In genomic region chr15:52709172-52709979, GRCh38 we compare ENCODE assay signal across 8 cellular contexts. TPM values are rescaled to one million over a fixed set of nuclear protein-coding genes. Genes with fewer than 3 reads are reported as not detected.
A peak's percentile ranks its signal among the peaks of the same experiment; 100 is the strongest.
DNase-seq lines count a peak whose midpoint lies in the region; ATAC-seq, FAIRE-seq and TF ChIP-seq lines count a peak whose summit lies in the region.

No MANE protein-coding gene starts in this region.

- TF ChIP-seq POLR2A in GM12892 (IDR thresholded peaks at IDR 0.05; ENCODE audit: low read depth, low read length), result no peak

- FAIRE-seq in GM12892 (lab: Jason Lieb, UNC), result peak; percentile 87

- H3K36me3 ChIP-seq in iPS DF 6.9 (ENCODE audit: control insufficient read depth, insufficient read depth, low read length), result no peaks in the 10 kb centered on the region

- no CpG with 5 or more reads among the region's 10 CpGs for whole genome bisulfite sequencing in iPS DF 6.9 (ENCODE audit: insufficient coverage, insufficient read length)

- no peak overlapping the region for H3K27ac ChIP-seq in iPS DF 6.9 (ENCODE audit: low read length)

- H3K9me3 ChIP-seq in iPS DF 6.9 (ENCODE audit: control insufficient read depth, insufficient read depth, low read length), result no peaks in the 10 kb centered on the region

- no peaks in the 10 kb centered on the region; the same call in 1 of the 2 replicates for H3K4me1 ChIP-seq in iPS DF 6.9 (ENCODE audit: control insufficient read depth, insufficient read depth, low read length)

- no peaks in the 10 kb centered on the region for H3K27me3 ChIP-seq in iPS DF 6.9 (ENCODE audit: control insufficient read depth, insufficient read depth, low read length)

- ATAC-seq in GM21576 (IDR thresholded peaks at IDR 0.05; ENCODE audit: unreplicated experiment) (peak; percentile 89), SK-N-SH treated with all-trans-retinoic acid at 6 μM for 48 hours (no peak)

- H3K4me3 ChIP-seq in iPS DF 6.9 (ENCODE audit: low read length), result peak overlapping the region; percentile 39; the same call in 1 of the 2 replicates

- no peak for DNase-seq in GM12892 (ENCODE audit: insufficient read length)
- peak; percentile 25 for DNase-seq in HuH-7.5 (ENCODE audit: low spot score)
- DNase-seq in iPS DF 6.9 (ENCODE audit: low read depth, low spot score), result peak; percentile 64
- no peak for DNase-seq in AG08395 (ENCODE audit: low spot score)
- DNase-seq in stimulated activated CD4-positive, alpha-beta T cell treated with anti-CD3 and anti-CD28 coated beads, Interleukin-12 subunit alpha, Interleukin-12 subunit beta, amount 100 ng/mL, for 4 hours, result no peak
- no peak for DNase-seq in OCI-M1 (lab: John Stamatoyannopoulos, UW)

TF ChIP-seq in SK-N-SH treated with all-trans-retinoic acid at 6 μM for 48 hours, 23 proteins besides CTCF, POLR2A, EP300 and RAD21:
- TF ChIP-seq ZFP3 (CRISPR knock-in tag; IDR thresholded peaks at IDR 0.05), result no peak
- no peak for TF ChIP-seq ZC3H10 (CRISPR knock-in tag; IDR thresholded peaks at IDR 0.05)
- TF ChIP-seq TSHZ2 (CRISPR knock-in tag; IDR thresholded peaks at IDR 0.05), result no peak
- TF ChIP-seq ZNF70 (CRISPR knock-in tag; IDR thresholded peaks at IDR 0.05), result no peak
- TF ChIP-seq CREB5 (CRISPR knock-in tag; IDR thresholded peaks at IDR 0.05; ENCODE audit: low read depth), result no peak
- TF ChIP-seq CSDC2 (CRISPR knock-in tag; IDR thresholded peaks at IDR 0.05), result no peak

RNA-seq across cellular contexts. Expression of gene ATOSA, which starts 30.2 kb away (rescaled TPM):
- polyA plus RNA-seq in GM12892 (2012; ENCODE audit: missing spikeins), result 14.3 TPM

Comparison
In these comparisons a context has a peak if more than half of its experiments do, and no peak if none do; other contexts are left out.
1. DNase-seq: peak in HuH-7.5 (single experiment) and iPS DF 6.9 (single experiment); none in GM12892 (single experiment), AG08395 (single experiment), stimulated activated CD4-positive, alpha-beta T cell treated with anti-CD3 and anti-CD28 coated beads, Interleukin-12 subunit alpha, Interleukin-12 subunit beta, amount 100 ng/mL, for 4 hours (single experiment) and OCI-M1 (single experiment).